ENCODE assay signal across 33 cellular contexts in the genomic region with DNA sequence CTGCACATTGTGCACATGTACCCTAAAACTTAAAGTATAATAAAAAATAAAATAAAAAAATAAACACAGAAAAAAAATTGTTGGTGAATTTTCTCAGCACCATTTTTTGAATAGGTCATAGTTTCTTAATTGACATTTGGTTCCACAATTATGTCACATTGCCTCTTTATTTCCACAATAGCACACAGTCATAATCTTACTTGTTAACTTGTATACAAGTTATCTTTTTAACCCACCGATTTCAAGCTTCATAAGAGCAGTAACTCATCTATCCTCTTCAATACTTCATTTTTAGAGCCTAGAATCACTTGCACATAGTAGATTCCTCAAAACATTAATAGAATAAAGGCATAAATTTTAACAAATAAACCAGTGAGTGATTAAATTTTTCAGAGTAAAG.
"Had no signal": no experiment of that assay in that cellular context is flagged by ENCODE, and none has a peak within 500 bp of the region (broad histone marks: within the 10 kb centered on the region; RNA-seq: fewer than 3 reads in every experiment).

No MANE protein-coding gene starts in this region.

- H3K36me3 Mint-ChIP-seq: activated naive CD4-positive, alpha-beta T cell treated with anti-CD3 and anti-CD28 coated beads, Interleukin-2, amount 10 ng/mL, durations not matched to agents 7 days and 5 days; activated naive CD8-positive, alpha-beta T cell; brain had no signal

- H3K27ac Mint-ChIP-seq: activated B cell treated with CpG ODN at 0.5 μM for 24 hours; activated CD8-positive, alpha-beta T cell treated with anti-CD3 and anti-CD28 coated beads for 36 hours; activated naive CD4-positive, alpha-beta T cell treated with anti-CD3 and anti-CD28 coated beads, Interleukin-2, amount 10 ng/mL, durations not matched to agents 7 days and 5 days; activated naive CD8-positive, alpha-beta T cell; activated naive CD8-positive, alpha-beta T cell treated with anti-CD3 and anti-CD28 coated beads, Interleukin-2, amount 50 U/mL, for 24 hours; brain had no signal

- H3K4me3 ChIP-seq: MG63, SJCRH30, SK-N-MC had no signal

- H3K27me3 ChIP-seq: MG63, SJCRH30 had no signal

- H3K4me1 ChIP-seq: SJCRH30 had no signal

- H3K4me3 Mint-ChIP-seq: activated B cell treated with CpG ODN at 0.5 μM for 24 hours; activated CD8-positive, alpha-beta T cell treated with anti-CD3 and anti-CD28 coated beads for 36 hours; activated naive CD4-positive, alpha-beta T cell treated with anti-CD3 and anti-CD28 coated beads, Interleukin-2, amount 10 ng/mL, durations not matched to agents 7 days and 5 days; activated naive CD8-positive, alpha-beta T cell; activated naive CD8-positive, alpha-beta T cell treated with anti-CD3 and anti-CD28 coated beads, Interleukin-2, amount 50 U/mL, for 24 hours; brain had no signal

- ATAC-seq: activated CD8-positive, alpha-beta T cell treated with anti-CD3 and anti-CD28 coated beads for 36 hours; activated naive CD8-positive, alpha-beta T cell treated with anti-CD3 and anti-CD28 coated beads, Interleukin-2, amount 50 U/mL, for 24 hours; Panc1 had no signal

- H3K4me1 Mint-ChIP-seq: activated B cell treated with CpG ODN at 0.5 μM for 24 hours; activated naive CD8-positive, alpha-beta T cell treated with anti-CD3 and anti-CD28 coated beads, Interleukin-2, amount 50 U/mL, for 24 hours had no signal

- H3K9me3 ChIP-seq: MG63, SJCRH30 had no signal

- H3K27ac ChIP-seq: SJCRH30, SK-N-MC, VCaP had no signal

- DNase-seq: activated B cell treated with CpG ODN at 0.5 μM for 24 hours; activated CD4-positive, alpha-beta T cell treated with anti-CD3 and anti-CD28 coated beads for 1 hour; activated CD4-positive, alpha-beta T cell treated with anti-CD3 and anti-CD28 coated beads for 48 hours; activated CD4-positive, alpha-beta T cell treated with anti-CD3 and anti-CD28 coated beads, Interleukin-2, amount 50 U/mL, for 4 hours; activated CD8-positive, alpha-beta T cell treated with anti-CD3 and anti-CD28 coated beads for 36 hours; activated effector memory CD4-positive, alpha-beta T cell treated with Interleukin-2 at 50 U/mL for 16 hours; activated naive CD4-positive, alpha-beta T cell treated with anti-CD3 and anti-CD28 coated beads, Interleukin-2, amount 10 ng/mL, durations not matched to agents 7 days and 5 days; activated naive CD8-positive, alpha-beta T cell treated with anti-CD3 and anti-CD28 coated beads, Interleukin-2, amount 50 U/mL, for 24 hours; activated T-cell treated with anti-CD3 and anti-CD28 coated beads, Interleukin-2, amount 50 U/mL, for 1 hour; anterior cingulate cortex; caudate nucleus; cerebellar nuclear complex; cortex of kidney; Kasumi-1; MG63; MV-4-11; NCI-H1092; NCI-H1436 treated with DMSO at 0.1 percent for 48 hours; NCI-H187; NCI-H2029 treated with DMSO at 0.1 percent for 48 hours; NCI-H2107; NCI-H2171; NCI-H526; NCI-H748 treated with DMSO at 0.1 percent for 48 hours; NK-92 treated with Interleukin-12 subunit alpha and Interleukin-12 subunit beta, amount 100 ng/mL, for 24 hours; OCI-M1; SJCRH30; T-helper 9 cell had no signal

- H3K36me3 ChIP-seq: MG63, SJCRH30 had no signal

- H3K27me3 Mint-ChIP-seq: activated B cell treated with CpG ODN at 0.5 μM for 24 hours; activated CD8-positive, alpha-beta T cell treated with anti-CD3 and anti-CD28 coated beads for 36 hours; activated naive CD4-positive, alpha-beta T cell treated with anti-CD3 and anti-CD28 coated beads, Interleukin-2, amount 10 ng/mL, durations not matched to agents 7 days and 5 days; activated naive CD8-positive, alpha-beta T cell; activated naive CD8-positive, alpha-beta T cell treated with anti-CD3 and anti-CD28 coated beads, Interleukin-2, amount 50 U/mL, for 24 hours; brain had no signal
